Comparison of ENCODE assay signal across 8 cellular contexts in genomic region chr3:18424213-18424861, GRCh38. TPM values are rescaled to one million over a fixed set of nuclear protein-coding genes. Genes with fewer than 3 reads are reported as not detected.
DNase-seq lines count a peak whose midpoint lies in the region; ATAC-seq and TF ChIP-seq lines count a peak whose summit lies in the region.

No MANE protein-coding gene starts in this region.

- peaks cover 17% of the 10 kb centered on the region for H3K27me3 ChIP-seq in ACC112 (ENCODE audit: insufficient read depth, low read length)
- H3K27me3 ChIP-seq in heart right ventricle = no peaks in the 10 kb centered on the region

- H3K79me2 ChIP-seq in ACC112 (ENCODE audit: control insufficient read depth, insufficient read depth, low read length, unreplicated experiment) = no peaks in the 10 kb centered on the region

- peak overlapping the region; percentile 99 for H3K27ac Mint-ChIP-seq in activated T-cell treated with anti-CD3 and anti-CD28 coated beads, Interleukin-2, amount 50 U/mL, for 72 hours

- whole genome bisulfite sequencing in heart right ventricle, 2 donors = 1% methylated on average over 34 of the region's 34 CpGs

- H3K4me1 Mint-ChIP-seq in activated T-cell treated with anti-CD3 and anti-CD28 coated beads, Interleukin-2, amount 50 U/mL, for 72 hours (ENCODE audit: low read depth) = peaks cover 74% of the 10 kb centered on the region

- H3K9me3 Mint-ChIP-seq in activated T-cell treated with anti-CD3 and anti-CD28 coated beads, Interleukin-2, amount 50 U/mL, for 72 hours = no peaks in the 10 kb centered on the region

- peak overlapping the region; percentile 63 for H2AFZ ChIP-seq in ACC112 (ENCODE audit: low read length, unreplicated experiment)

- H3K4me3 Mint-ChIP-seq in activated T-cell treated with anti-CD3 and anti-CD28 coated beads, Interleukin-2, amount 50 U/mL, for 72 hours = peak overlapping the region; percentile 95 to 98

- peak overlapping the region; percentile 76 for H3K4me3 ChIP-seq in ACC112 (ENCODE audit: low read depth, low read length)
- H3K4me3 ChIP-seq in heart right ventricle = peak overlapping the region; percentile 50 to 87 (median 81)
- peak overlapping the region; percentile 81 for H3K4me3 ChIP-seq in retinal pigment epithelial cell (ENCODE audit: low read length)

- H3K36me3 ChIP-seq in ACC112 (ENCODE audit: insufficient read depth, low read length) (no peaks in the 10 kb centered on the region), heart right ventricle (peaks cover 0 to 16% (median 0%) of the 10 kb centered on the region in 9 donors)

- H3K27me3 Mint-ChIP-seq in activated T-cell treated with anti-CD3 and anti-CD28 coated beads, Interleukin-2, amount 50 U/mL, for 72 hours (ENCODE audit: low read depth) = no peaks in the 10 kb centered on the region

- TF ChIP-seq CTCF in heart right ventricle (IDR thresholded peaks at IDR 0.05) (no peak), retinal pigment epithelial cell (conservative IDR thresholded peaks at IDR 0.05; ENCODE audit: low read depth, low read length) (no peak)

- CTCF ChIA-PET in HEK293T (lab: Yijun Ruan, JAX) = no interaction called here

- TF ChIP-seq POLR2A in erythroblast (IDR thresholded peaks at IDR 0.05; ENCODE audit: low read length) = no peak

- peak; percentile 10 to 12 for ATAC-seq in activated T-cell treated with anti-CD3 and anti-CD28 coated beads, Interleukin-2, amount 50 U/mL, for 72 hours (replicated peaks in 1 of 2)
- ATAC-seq in heart right ventricle = peak; percentile 9 to 56 (median 50)

- DNase-seq in HEK293T (ENCODE audit: extremely low spot score) = no peak
- no peak for DNase-seq in activated T-cell treated with anti-CD3 and anti-CD28 coated beads, Interleukin-2, amount 50 U/mL, for 72 hours
- DNase-seq in heart right ventricle = no peak
- no peak for DNase-seq in retinal pigment epithelial cell (ENCODE audit: low read depth)
- no peak for DNase-seq in Ammon's horn (ENCODE audit: low spot score)
- no peak for DNase-seq in AG08395 (ENCODE audit: low spot score)
- DNase-seq in erythroblast (lab: John Stamatoyannopoulos, UW) = no peak

- H3K4me1 ChIP-seq in ACC112 (ENCODE audit: control insufficient read depth, insufficient read depth, low read length, unreplicated experiment) = no peaks in the 10 kb centered on the region
- peaks cover 0 to 49% (median 14%) of the 10 kb centered on the region in 9 donors for H3K4me1 ChIP-seq in heart right ventricle

- H3K36me3 Mint-ChIP-seq in activated T-cell treated with anti-CD3 and anti-CD28 coated beads, Interleukin-2, amount 50 U/mL, for 72 hours (ENCODE audit: insufficient read depth in 2 of 2) = peaks cover 46 to 71% of the 10 kb centered on the region in 2 donors

- H3K9me3 ChIP-seq in heart right ventricle = no peaks in the 10 kb centered on the region

- intact Hi-C loops in heart right ventricle (cut with DNase I) = loop anchor here in 1 of 10 donors (2.0 kb wide), 1 partner anchor 20 kb away; no protein-coding TSS in a partner anchor

- POLR2A ChIA-PET in HEK293T (lab: Yijun Ruan, JAX) = no interaction called here

- H3K27ac ChIP-seq in ACC112 (ENCODE audit: low read depth, low read length) = no peak overlapping the region
- H3K27ac ChIP-seq in heart right ventricle = peak overlapping the region; percentile 89 to 96 (median 93)

TF ChIP-seq in HEK293T, 16 proteins besides CTCF, POLR2A, EP300 and RAD21:
- peak; percentile 30; the same call in 1 of the 2 replicates for TF ChIP-seq L3MBTL2 (conservative IDR thresholded peaks at IDR 0.05)
- no peak for TF ChIP-seq BHLHE40 (IDR thresholded peaks at IDR 0.05; ENCODE audit: borderline replicate concordance)

RNA-seq across cellular contexts. Expression of gene SATB1, which starts 0.8 kb away (rescaled TPM):
- 100 to 1,000 TPM; 716 to 962 TPM for total RNA-seq in activated T-cell treated with anti-CD3 and anti-CD28 coated beads, Interleukin-2, amount 50 U/mL, for 72 hours
- total RNA-seq in heart right ventricle = 10 to 100 TPM; 34.2 to 73.7 (median 52.0) TPM
- polyA plus RNA-seq in heart right ventricle = 10 to 100 TPM in 1 of 2 donors, 1 to 10 TPM in 1; 8.8 to 18.9 TPM

Comparison
In these comparisons a context has a peak if more than half of its experiments do, and no peak if none do; other contexts are left out.
1. RNA of gene SATB1, which starts 0.8 kb away (total RNA-seq): 716 to 962 TPM in activated T-cell treated with anti-CD3 and anti-CD28 coated beads, Interleukin-2, amount 50 U/mL, for 72 hours; 34.2 to 73.7 TPM in heart right ventricle; every median in the first group is over 4 times any median in the second.
2. Peak in every context shown above with its lines, with median percentiles within 50 percentile points of each other: H3K4me3 ChIP-seq.